20 cellular contexts compared by ENCODE assay signal in genomic region chr4:89256203-89256800, GRCh38. TPM values are rescaled to one million over a fixed set of nuclear protein-coding genes. Genes with fewer than 3 reads are reported as not detected.
A peak's percentile ranks its signal among the peaks of the same experiment; 100 is the strongest.
DNase-seq lines count a peak whose midpoint lies in the region; ATAC-seq and TF ChIP-seq lines count a peak whose summit lies in the region.
"Had no signal": no experiment of that assay in that cellular context is flagged by ENCODE, and none has a peak within 500 bp of the region (broad histone marks: within the 10 kb centered on the region; RNA-seq: fewer than 3 reads in every experiment).

No MANE protein-coding gene starts in this region.

- H3K4me1 ChIP-seq in cardiac muscle cell (ENCODE audit: low read depth) = peaks cover 65% of the 10 kb centered on the region
- H3K4me1 ChIP-seq: prostate gland had no signal

- H3K36me3 ChIP-seq in cardiac muscle cell = no peaks in the 10 kb centered on the region
- H3K36me3 ChIP-seq: prostate gland had no signal

- H3K36me3 Mint-ChIP-seq in activated CD8-positive, alpha-beta T cell treated with anti-CD3 and anti-CD28 coated beads, Interleukin-2, amount 10 ng/mL, durations not matched to agents 7 days and 5 days (ENCODE audit: low read depth) = peaks cover 53% of the 10 kb centered on the region
- H3K36me3 Mint-ChIP-seq in natural killer cell treated with Interleukin-12 subunit alpha and Interleukin-12 subunit beta and Interleukin-15 and Interleukin-18, amount 100 ng/mL, for 72 hours = no peaks in the 10 kb centered on the region

- intact Hi-C loops in Right ventricle myocardium superior (cut with DNase I) = no loop called here

- no peak overlapping the region for H3K4me3 Mint-ChIP-seq in activated CD8-positive, alpha-beta T cell treated with anti-CD3 and anti-CD28 coated beads, Interleukin-2, amount 10 ng/mL, durations not matched to agents 7 days and 5 days
- no peak overlapping the region for H3K4me3 Mint-ChIP-seq in natural killer cell treated with Interleukin-12 subunit alpha and Interleukin-12 subunit beta and Interleukin-15 and Interleukin-18, amount 100 ng/mL, for 72 hours
- H3K4me3 Mint-ChIP-seq: H9, nephron had no signal

- CTCF ChIA-PET in activated CD8-positive, alpha-beta T cell treated with anti-CD3 and anti-CD28 coated beads, Interleukin-2, amount 10 ng/mL, durations not matched to agents 7 days and 5 days (lab: Charles Lee) = interaction anchor here (0.9 to 2.7 kb wide), 23 partner anchors 9 to 658 kb away, joined by 3 to 20 read pairs (median 5); no protein-coding TSS in a partner anchor

- peak overlapping the region; percentile 91 for H3K27ac ChIP-seq in cardiac muscle cell
- H3K27ac ChIP-seq: prostate gland had no signal

- H3K27ac Mint-ChIP-seq in activated CD8-positive, alpha-beta T cell treated with anti-CD3 and anti-CD28 coated beads, Interleukin-2, amount 10 ng/mL, durations not matched to agents 7 days and 5 days = peak overlapping the region; percentile 44
- H3K27ac Mint-ChIP-seq in natural killer cell treated with Interleukin-12 subunit alpha and Interleukin-12 subunit beta and Interleukin-15 and Interleukin-18, amount 100 ng/mL, for 72 hours = peak overlapping the region; percentile 53 to 84

- no peaks in the 10 kb centered on the region for H3K27me3 ChIP-seq in cardiac muscle cell

- POLR2A ChIA-PET in activated CD8-positive, alpha-beta T cell treated with anti-CD3 and anti-CD28 coated beads, Interleukin-2, amount 10 ng/mL, durations not matched to agents 7 days and 5 days (lab: Charles Lee) = interaction anchor here (1.6 kb wide), 1 partner anchor 19 kb away, joined by 4 read pairs; no protein-coding TSS in a partner anchor

- TF ChIP-seq CTCF in cardiac muscle cell (IDR thresholded peaks at IDR 0.05; ENCODE audit: low read depth, low read length) = no peak

- no peaks in the 10 kb centered on the region for H3K9me3 ChIP-seq in cardiac muscle cell (ENCODE audit: low read depth)
- H3K9me3 ChIP-seq: prostate gland had no signal

- ATAC-seq in Right ventricle myocardium superior (ENCODE audit: poor library complexity) = no peak
- no peak for ATAC-seq in activated CD8-positive, alpha-beta T cell treated with anti-CD3 and anti-CD28 coated beads, Interleukin-2, amount 10 ng/mL, durations not matched to agents 7 days and 5 days
- peak in 1 of 2 donors; percentile 27 for ATAC-seq in natural killer cell treated with Interleukin-12 subunit alpha and Interleukin-12 subunit beta and Interleukin-15 and Interleukin-18, amount 100 ng/mL, for 72 hours
- ATAC-seq: HepG2 had no signal

- no peaks in the 10 kb centered on the region for H3K9me3 Mint-ChIP-seq in activated CD8-positive, alpha-beta T cell treated with anti-CD3 and anti-CD28 coated beads, Interleukin-2, amount 10 ng/mL, durations not matched to agents 7 days and 5 days (ENCODE audit: insufficient read depth)
- H3K9me3 Mint-ChIP-seq in natural killer cell treated with Interleukin-12 subunit alpha and Interleukin-12 subunit beta and Interleukin-15 and Interleukin-18, amount 100 ng/mL, for 72 hours = no peaks in the 10 kb centered on the region
- H3K9me3 Mint-ChIP-seq: H9, nephron had no signal

- peaks cover 75% of the 10 kb centered on the region for H3K4me1 Mint-ChIP-seq in activated CD8-positive, alpha-beta T cell treated with anti-CD3 and anti-CD28 coated beads, Interleukin-2, amount 10 ng/mL, durations not matched to agents 7 days and 5 days (ENCODE audit: low read depth)
- peaks cover 54 to 61% of the 10 kb centered on the region in 2 donors for H3K4me1 Mint-ChIP-seq in natural killer cell treated with Interleukin-12 subunit alpha and Interleukin-12 subunit beta and Interleukin-15 and Interleukin-18, amount 100 ng/mL, for 72 hours (ENCODE audit: low read depth in 2 of 2)

- H3K4me3 ChIP-seq in cardiac muscle cell = no peak overlapping the region
- H3K4me3 ChIP-seq: prostate gland had no signal

- H3K27me3 Mint-ChIP-seq in activated CD8-positive, alpha-beta T cell treated with anti-CD3 and anti-CD28 coated beads, Interleukin-2, amount 10 ng/mL, durations not matched to agents 7 days and 5 days (ENCODE audit: low read depth) = no peaks in the 10 kb centered on the region
- no peaks in the 10 kb centered on the region for H3K27me3 Mint-ChIP-seq in natural killer cell treated with Interleukin-12 subunit alpha and Interleukin-12 subunit beta and Interleukin-15 and Interleukin-18, amount 100 ng/mL, for 72 hours

- DNase-seq in cardiac muscle cell (ENCODE audit: low read depth in 1 of 2, low spot score in 1 of 2) = peak in 1 of 2 donors; percentile 50
- no peak for DNase-seq in Right ventricle myocardium superior
- DNase-seq in NCI-H146 treated with DMSO at 0.1 percent for 48 hours (lab: John Stamatoyannopoulos, UW; ENCODE audit: unreplicated experiment) = peak; percentile 3
- no peak for DNase-seq in activated CD8-positive, alpha-beta T cell treated with anti-CD3 and anti-CD28 coated beads, Interleukin-2, amount 10 ng/mL, durations not matched to agents 7 days and 5 days
- DNase-seq in natural killer cell treated with Interleukin-12 subunit alpha and Interleukin-12 subunit beta and Interleukin-15 and Interleukin-18, amount 100 ng/mL, for 72 hours (ENCODE audit: low spot score) = no peak
- no peak for DNase-seq in GM19238 (ENCODE audit: insufficient read length, low spot score)
- no peak for DNase-seq in ureter (ENCODE audit: low spot score)
- no peak for DNase-seq in effector CD8-positive, alpha-beta T cell (lab: John Stamatoyannopoulos, UW)
- DNase-seq: activated gamma-delta T cell treated with Interleukin-2 at 50 U/mL for 16 hours; anterior cingulate cortex; H9; islet precursor cell; mammary epithelial cell; NCI-H2081; RPMI8226; small intestine; stimulated activated CD4-positive, alpha-beta T cell treated with anti-CD3 and anti-CD28 coated beads, Interleukin-4, amount 100 ng/mL, for 24 hours had no signal

RNA-seq across cellular contexts. Expression of gene GPRIN3, which starts 51.3 kb away (rescaled TPM):
- 9.7 and 18.0 TPM in 2 replicates for total RNA-seq in cardiac muscle cell
- polyA plus RNA-seq in cardiac muscle cell = 5.1 and 7.1 TPM in 2 replicates
- 6.2 TPM for total RNA-seq in Right ventricle myocardium superior
- 10 to 100 TPM; 40.6 to 40.8 TPM for total RNA-seq in activated CD8-positive, alpha-beta T cell treated with anti-CD3 and anti-CD28 coated beads, Interleukin-2, amount 10 ng/mL, durations not matched to agents 7 days and 5 days
- 10 to 100 TPM; 11.6 to 24.0 TPM for total RNA-seq in natural killer cell treated with Interleukin-12 subunit alpha and Interleukin-12 subunit beta and Interleukin-15 and Interleukin-18, amount 100 ng/mL, for 72 hours
- 3.5 TPM for total RNA-seq in ureter
- total RNA-seq: HepG2 had no signal
- polyA plus RNA-seq: HepG2, mammary epithelial cell had no signal
